13 cellular contexts compared by ENCODE assay signal in the genomic region with DNA sequence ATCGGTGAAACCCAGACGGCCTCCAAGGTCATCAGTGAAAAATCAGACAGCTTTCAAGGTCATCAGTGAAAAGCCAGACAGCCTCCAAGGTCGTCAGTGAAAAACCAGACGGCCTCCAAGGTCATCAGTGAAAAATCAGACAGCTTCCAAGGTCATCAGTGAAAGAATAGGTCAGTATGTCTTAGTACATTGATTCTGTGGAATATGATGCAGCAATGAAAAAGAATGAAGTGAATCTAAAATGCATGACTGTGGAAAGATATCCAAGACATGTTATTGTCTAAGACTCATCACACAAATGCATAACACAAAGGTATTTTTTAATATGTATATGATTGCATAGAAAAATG.
"Had no signal": no experiment of that assay in that cellular context is flagged by ENCODE, and none has a peak within 500 bp of the region (broad histone marks: within the 10 kb centered on the region; RNA-seq: fewer than 3 reads in every experiment).

No MANE protein-coding gene starts in this region.

- H3K27ac Mint-ChIP-seq: activated naive CD8-positive, alpha-beta T cell treated with anti-CD3 and anti-CD28 coated beads, Interleukin-2, amount 10 ng/mL, durations not matched to agents 7 days and 5 days; T-cell had no signal

- H3K9me3 Mint-ChIP-seq: activated naive CD8-positive, alpha-beta T cell treated with anti-CD3 and anti-CD28 coated beads, Interleukin-2, amount 10 ng/mL, durations not matched to agents 7 days and 5 days; naive thymus-derived CD8-positive, alpha-beta T cell; T-cell had no signal

- H3K4me3 Mint-ChIP-seq: activated naive CD8-positive, alpha-beta T cell treated with anti-CD3 and anti-CD28 coated beads, Interleukin-2, amount 10 ng/mL, durations not matched to agents 7 days and 5 days; naive thymus-derived CD8-positive, alpha-beta T cell; T-cell had no signal

- H3K27me3 Mint-ChIP-seq: activated naive CD8-positive, alpha-beta T cell treated with anti-CD3 and anti-CD28 coated beads, Interleukin-2, amount 10 ng/mL, durations not matched to agents 7 days and 5 days; naive thymus-derived CD8-positive, alpha-beta T cell; progenitor cell of endocrine pancreas; T-cell had no signal

- DNase-seq: activated CD4-positive, alpha-beta T cell treated with anti-CD3 and anti-CD28 coated beads for 1 hour; activated CD4-positive, alpha-beta T cell treated with anti-CD3 and anti-CD28 coated beads, Interleukin-2, amount 50 U/mL, for 4 hours; activated naive CD4-positive, alpha-beta T cell; activated naive CD8-positive, alpha-beta T cell treated with anti-CD3 and anti-CD28 coated beads, Interleukin-2, amount 10 ng/mL, durations not matched to agents 7 days and 5 days; activated T-cell treated with anti-CD3 and anti-CD28 coated beads for 4 hours; anterior cingulate cortex; erythroblast; mammary epithelial cell; naive thymus-derived CD8-positive, alpha-beta T cell; T-cell; T1000 had no signal

- ATAC-seq: naive thymus-derived CD8-positive, alpha-beta T cell; T-cell had no signal

- H3K4me3 ChIP-seq: smooth muscle cell had no signal
